7 cellular contexts compared by ENCODE assay signal in genomic region chr11:18633256-18634139, GRCh38. TPM values are rescaled to one million over a fixed set of nuclear protein-coding genes. Genes with fewer than 3 reads are reported as not detected.
DNase-seq lines count a peak whose midpoint lies in the region; ATAC-seq, FAIRE-seq and TF ChIP-seq lines count a peak whose summit lies in the region.

No MANE protein-coding gene starts in this region.

- FAIRE-seq in astrocyte (lab: Jason Lieb, UNC): no peak

- H3K79me2 ChIP-seq in astrocyte (ENCODE audit: insufficient read depth, low read length): peaks cover 57% of the 10 kb centered on the region

- peaks cover 9% of the 10 kb centered on the region for H3K4me1 ChIP-seq in astrocyte (ENCODE audit: insufficient read depth, low read length)

- H3K36me3 Mint-ChIP-seq in astrocyte (ENCODE audit: low read depth, unreplicated experiment): no peaks in the 10 kb centered on the region

- H2AFZ ChIP-seq in astrocyte (ENCODE audit: low read depth, low read length): peak overlapping the region; percentile 72

- H3K27ac ChIP-seq in astrocyte (ENCODE audit: low read depth, low read length): peak overlapping the region; percentile 99
- H3K27ac ChIP-seq in temporal lobe (ENCODE audit: low read depth, low read length): peak overlapping the region; percentile 57

- in situ Hi-C loops in KBM-7 (cut with MboI; ENCODE audit: low pct_unique_long_range_greater_than_20kb, low sequenced_read_pairs): no loop called here

- H3K36me3 ChIP-seq in astrocyte (ENCODE audit: insufficient read depth, low read length): no peaks in the 10 kb centered on the region

- no peaks in the 10 kb centered on the region for H3K9me3 ChIP-seq in astrocyte (ENCODE audit: insufficient read depth, low read depth, low read length)

- H3K9me3 Mint-ChIP-seq in astrocyte (ENCODE audit: unreplicated experiment): no peaks in the 10 kb centered on the region

- peak overlapping the region; percentile 92 for H3K4me3 ChIP-seq in astrocyte (ENCODE audit: insufficient read depth, low read depth, low read length)

- peak; percentile 11 for DNase-seq in KBM-7
- no peak for DNase-seq in astrocyte (ENCODE audit: low read depth)
- peak; percentile 2 for DNase-seq in left kidney (ENCODE audit: low read depth, low spot score)
- DNase-seq in midbrain (lab: John Stamatoyannopoulos, UW): no peak

- peaks cover 39% of the 10 kb centered on the region for H4K20me1 ChIP-seq in astrocyte (ENCODE audit: insufficient read depth, low read length)

- ATAC-seq in GM18498 (IDR thresholded peaks at IDR 0.05; ENCODE audit: unreplicated experiment) (peak; percentile 63), GM21528 (IDR thresholded peaks at IDR 0.05; ENCODE audit: low FRiP score, unreplicated experiment) (peak; percentile 54)

- peak overlapping the region; percentile 95 for H3K9ac ChIP-seq in astrocyte (ENCODE audit: low read length)

- H3K27me3 Mint-ChIP-seq in astrocyte (ENCODE audit: low read depth, unreplicated experiment): peaks cover 2% of the 10 kb centered on the region

- no peaks in the 10 kb centered on the region for H3K27me3 ChIP-seq in astrocyte (ENCODE audit: insufficient read depth, low read length)

- no peak for TF ChIP-seq CTCF in astrocyte (IDR thresholded peaks at IDR 0.05; ENCODE audit: insufficient read depth, low read depth, low read length)

- peak overlapping the region; percentile 94 for H3K4me2 ChIP-seq in astrocyte (ENCODE audit: low read length)

- peak overlapping the region; percentile 100 for H3K27ac Mint-ChIP-seq in astrocyte (ENCODE audit: unreplicated experiment)

- H3K4me1 Mint-ChIP-seq in astrocyte (ENCODE audit: low read depth, unreplicated experiment): no peaks in the 10 kb centered on the region

- H3K4me3 Mint-ChIP-seq in astrocyte (ENCODE audit: unreplicated experiment): peak overlapping the region; percentile 100

RNA-seq across cellular contexts. Expression of gene SPTY2D1, which starts 0.6 kb away (rescaled TPM):
- total RNA-seq in astrocyte (19.7 and 24.4 TPM in 2 replicates), temporal lobe (7.9 TPM)

RNA-seq across cellular contexts. Expression of gene MISFA, which starts 33.9 kb away (rescaled TPM):
- total RNA-seq in astrocyte (2.7 and 2.9 TPM in 2 replicates), temporal lobe (0.74 TPM)

RNA-seq across cellular contexts. Expression of gene UEVLD, which starts 45.0 kb away (rescaled TPM):
- total RNA-seq in astrocyte: 20.1 and 23.6 TPM in 2 replicates
- 14.8 TPM for total RNA-seq in temporal lobe

Comparison
In these comparisons a context has a peak if more than half of its experiments do, and no peak if none do; other contexts are left out.
1. DNase-seq: peak in KBM-7 (single experiment) and left kidney (single experiment); none in astrocyte (single experiment) and midbrain (single experiment).